In the genomic region with DNA sequence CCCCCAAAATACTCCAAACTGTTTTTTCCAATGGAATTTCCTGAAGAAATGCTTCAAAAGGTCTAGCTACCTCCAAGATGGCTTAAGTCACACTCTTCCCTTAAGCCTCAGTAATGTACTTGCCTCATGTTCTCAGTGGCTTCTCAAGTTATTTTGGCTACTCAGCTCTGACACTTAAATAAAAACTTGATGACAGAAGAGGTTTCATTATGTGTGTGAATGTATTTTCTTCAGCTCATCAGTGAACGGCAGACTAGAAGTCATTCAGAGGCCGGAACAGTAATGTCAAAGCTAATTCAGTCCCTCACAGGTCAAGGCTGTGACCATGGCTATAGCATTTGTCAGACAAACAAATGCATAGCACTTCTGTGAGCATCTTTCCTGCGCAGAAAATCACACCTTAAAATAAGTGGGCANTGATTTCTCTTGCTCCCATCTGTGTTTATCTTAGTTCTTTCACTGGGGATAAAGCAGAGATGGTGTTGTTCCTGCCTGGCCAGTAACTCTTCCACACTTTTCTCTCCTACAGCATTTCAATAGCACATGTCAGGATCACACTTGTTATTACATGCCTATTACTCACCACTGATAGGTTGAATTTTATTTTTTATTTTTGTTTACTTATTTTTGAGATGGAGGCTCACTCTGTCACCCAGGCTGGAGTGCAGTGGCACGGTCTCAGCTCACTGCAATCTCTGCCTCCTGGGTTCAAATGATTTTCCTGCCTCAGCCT, we compare ENCODE assay signal across 11 cellular contexts.
DNase-seq lines count a peak whose midpoint lies in the region; ATAC-seq and TF ChIP-seq lines count a peak whose summit lies in the region.
"Had no signal": no experiment of that assay in that cellular context is flagged by ENCODE, and none has a peak within 500 bp of the region (broad histone marks: within the 10 kb centered on the region; RNA-seq: fewer than 3 reads in every experiment).

No MANE protein-coding gene starts in this region.

- no peaks in the 10 kb centered on the region for H3K27me3 ChIP-seq in colonic mucosa
- H3K27me3 ChIP-seq: body of pancreas, transverse colon had no signal

- no peak overlapping the region for H3K27ac ChIP-seq in colonic mucosa
- H3K27ac ChIP-seq: body of pancreas, transverse colon had no signal

- ATAC-seq in GM18511 (IDR thresholded peaks at IDR 0.05; ENCODE audit: unreplicated experiment) (peak; percentile 93), GM21360 (IDR thresholded peaks at IDR 0.05; ENCODE audit: unreplicated experiment) (peak; percentile 91), HG03060 (IDR thresholded peaks at IDR 0.05; ENCODE audit: low read depth, unreplicated experiment) (peak; percentile 87), HG03196 (IDR thresholded peaks at IDR 0.05; ENCODE audit: unreplicated experiment) (no peak)
- ATAC-seq: body of pancreas had no signal

- DNase-seq in globus pallidus (ENCODE audit: low spot score) (peak; percentile 45), colonic mucosa (no peak)
- no peak for DNase-seq in NK-92 treated with Interleukin-12 subunit alpha and Interleukin-12 subunit beta, amount 100 ng/mL, for 24 hours (lab: John Stamatoyannopoulos, UW)
- DNase-seq: activated T-cell treated with anti-CD3 and anti-CD28 coated beads, Interleukin-2, amount 50 U/mL, for 4 hours; body of pancreas; NCI-H2081; transverse colon had no signal

- no peak overlapping the region for H3K4me3 ChIP-seq in colonic mucosa
- H3K4me3 ChIP-seq: body of pancreas, transverse colon had no signal

- no peak overlapping the region for H3K9ac ChIP-seq in colonic mucosa (ENCODE audit: low read depth in 2 of 2, low read length in 2 of 2)

- H3K36me3 ChIP-seq in colonic mucosa, result no peaks in the 10 kb centered on the region
- H3K36me3 ChIP-seq: transverse colon had no signal

- no peaks in the 10 kb centered on the region for H3K9me3 ChIP-seq in colonic mucosa
- H3K9me3 ChIP-seq: body of pancreas, transverse colon had no signal

- no peak for TF ChIP-seq CTCF in colonic mucosa (IDR thresholded peaks at IDR 0.05)

- intact Hi-C loops in colonic mucosa (cut with DNase I), result no loop called here

- no peaks in the 10 kb centered on the region for H3K4me1 ChIP-seq in colonic mucosa
- H3K4me1 ChIP-seq: body of pancreas, transverse colon had no signal
